ENCODE assay signal across 16 cellular contexts in genomic region chr6:55448446-55448845, GRCh38.
"Had no signal": no experiment of that assay in that cellular context is flagged by ENCODE, and none has a peak within 500 bp of the region (broad histone marks: within the 10 kb centered on the region; RNA-seq: fewer than 3 reads in every experiment).

No MANE protein-coding gene starts in this region.

- H3K27ac ChIP-seq: brain microvascular endothelial cell, foreskin keratinocyte, psoas muscle, right lobe of liver, upper lobe of left lung had no signal

- H3K4me3 ChIP-seq: psoas muscle, right lobe of liver, upper lobe of left lung had no signal

- H3K4me3 Mint-ChIP-seq: activated CD4-positive, alpha-beta T cell treated with anti-CD3 and anti-CD28 coated beads, Interleukin-2, amount 10 ng/mL, durations not matched to agents 7 days and 5 days; activated naive CD4-positive, alpha-beta T cell treated with anti-CD3 and anti-CD28 coated beads, Interleukin-2, amount 10 ng/mL, durations not matched to agents 7 days and 5 days; activated T-helper 17 cell treated with anti-CD3 and anti-CD28 coated beads, Interleukin-2, amount 50 U/mL, for 72 hours; nephron; T-helper 1 cell treated with Interleukin-12 subunit alpha and Interleukin-12 subunit beta and Interleukin-4 antibody, amounts not matched to agents 30 μg/mL and 1 μg/mL, for 36 hours had no signal

- H3K4me1 ChIP-seq: foreskin keratinocyte, psoas muscle, upper lobe of left lung had no signal

- H3K27me3 ChIP-seq: brain microvascular endothelial cell, foreskin keratinocyte, right lobe of liver, upper lobe of left lung had no signal

- H3K27ac Mint-ChIP-seq: activated CD4-positive, alpha-beta T cell treated with anti-CD3 and anti-CD28 coated beads, Interleukin-2, amount 10 ng/mL, durations not matched to agents 7 days and 5 days; activated naive CD4-positive, alpha-beta T cell treated with anti-CD3 and anti-CD28 coated beads, Interleukin-2, amount 10 ng/mL, durations not matched to agents 7 days and 5 days; activated T-helper 17 cell treated with anti-CD3 and anti-CD28 coated beads, Interleukin-2, amount 50 U/mL, for 72 hours; T-helper 1 cell treated with Interleukin-12 subunit alpha and Interleukin-12 subunit beta and Interleukin-4 antibody, amounts not matched to agents 30 μg/mL and 1 μg/mL, for 36 hours had no signal

- DNase-seq: activated CD4-positive, alpha-beta T cell treated with anti-CD3 and anti-CD28 coated beads, Interleukin-2, amount 10 ng/mL, durations not matched to agents 7 days and 5 days; activated CD4-positive, CD25-positive, alpha-beta regulatory T cell; activated naive CD4-positive, alpha-beta T cell treated with anti-CD3 and anti-CD28 coated beads, Interleukin-2, amount 10 ng/mL, durations not matched to agents 7 days and 5 days; activated T-cell treated with anti-CD3 and anti-CD28 coated beads for 4 hours; amniotic stem cell; brain microvascular endothelial cell; foreskin keratinocyte; mammary epithelial cell; psoas muscle; right lobe of liver; stimulated activated CD4-positive, alpha-beta T cell treated with anti-CD3 and anti-CD28 coated beads, Interleukin-2, amount 100 ng/mL, for 24 hours; stimulated activated naive CD4-positive, alpha-beta T cell treated with Interleukin-2 at 50 U/mL for 16 hours; upper lobe of left lung had no signal

- H3K4me1 Mint-ChIP-seq: activated CD4-positive, alpha-beta T cell treated with anti-CD3 and anti-CD28 coated beads, Interleukin-2, amount 10 ng/mL, durations not matched to agents 7 days and 5 days; activated naive CD4-positive, alpha-beta T cell treated with anti-CD3 and anti-CD28 coated beads, Interleukin-2, amount 10 ng/mL, durations not matched to agents 7 days and 5 days; activated T-helper 17 cell treated with anti-CD3 and anti-CD28 coated beads, Interleukin-2, amount 50 U/mL, for 72 hours had no signal

- H3K9me3 Mint-ChIP-seq: activated CD4-positive, alpha-beta T cell treated with anti-CD3 and anti-CD28 coated beads, Interleukin-2, amount 10 ng/mL, durations not matched to agents 7 days and 5 days; activated naive CD4-positive, alpha-beta T cell treated with anti-CD3 and anti-CD28 coated beads, Interleukin-2, amount 10 ng/mL, durations not matched to agents 7 days and 5 days; nephron had no signal

- H3K36me3 ChIP-seq: brain microvascular endothelial cell, upper lobe of left lung had no signal

- H3K36me3 Mint-ChIP-seq: activated naive CD4-positive, alpha-beta T cell treated with anti-CD3 and anti-CD28 coated beads, Interleukin-2, amount 10 ng/mL, durations not matched to agents 7 days and 5 days had no signal

- H3K9me3 ChIP-seq: psoas muscle, right lobe of liver, upper lobe of left lung had no signal

- H3K27me3 Mint-ChIP-seq: activated CD4-positive, alpha-beta T cell treated with anti-CD3 and anti-CD28 coated beads, Interleukin-2, amount 10 ng/mL, durations not matched to agents 7 days and 5 days; activated naive CD4-positive, alpha-beta T cell treated with anti-CD3 and anti-CD28 coated beads, Interleukin-2, amount 10 ng/mL, durations not matched to agents 7 days and 5 days; activated T-helper 17 cell treated with anti-CD3 and anti-CD28 coated beads, Interleukin-2, amount 50 U/mL, for 72 hours had no signal
